17 cellular contexts compared by ENCODE assay signal in the genomic region with DNA sequence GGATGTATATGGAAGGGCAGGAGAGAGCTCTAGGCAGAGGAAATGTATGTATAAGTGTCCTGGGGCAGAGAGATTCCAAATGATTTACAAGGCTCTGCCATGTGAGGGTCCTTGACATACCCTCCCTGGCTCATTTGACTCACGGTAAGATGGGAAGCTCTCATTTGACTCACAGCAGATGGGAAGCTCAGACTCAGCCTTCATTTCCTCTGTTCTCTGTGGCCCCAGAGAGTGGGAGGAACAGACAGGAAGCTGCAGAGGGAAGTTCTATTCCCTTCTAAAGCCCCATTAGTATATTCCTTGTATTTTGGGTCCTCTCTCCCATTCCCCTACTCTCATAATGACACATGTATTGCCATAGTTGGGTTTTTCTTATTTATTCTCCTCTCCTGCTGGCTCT.
A peak's percentile ranks its signal among the peaks of the same experiment; 100 is the strongest.
DNase-seq lines count a peak whose midpoint lies in the region.
"Had no signal": no experiment of that assay in that cellular context is flagged by ENCODE, and none has a peak within 500 bp of the region (broad histone marks: within the 10 kb centered on the region; RNA-seq: fewer than 3 reads in every experiment).

No MANE protein-coding gene starts in this region.

- in situ Hi-C loops in KBM-7 (cut with MboI; ENCODE audit: low pct_unique_long_range_greater_than_20kb, low sequenced_read_pairs) = no loop called here

- peak; percentile 60 for DNase-seq in CD1c-positive myeloid dendritic cell (ENCODE audit: extremely low spot score)
- peak; percentile 17 for DNase-seq in KBM-7
- peak; percentile 27 for DNase-seq in UCSD-AML1 (lab: John Stamatoyannopoulos, UW; ENCODE audit: unreplicated experiment)
- DNase-seq in iris pigment epithelial cell (ENCODE audit: low read depth) = peak; percentile 9
- DNase-seq in stimulated activated CD4-positive, alpha-beta T cell treated with anti-CD3 and anti-CD28 coated beads, Interleukin-4, amount 100 ng/mL, for 1 hour = no peak
- no peak for DNase-seq in RPMI8226
- DNase-seq in NCI-H1417 (lab: John Stamatoyannopoulos, UW) = no peak
- DNase-seq: CD4-positive, CD25-positive, alpha-beta regulatory T cell; H7; MM.1S; NCI-H1105 treated with DMSO at 0.1 percent for 48 hours; NCI-H1694; NCI-H2081; NCI-H2171; NCI-H345; NCI-H524 treated with DMSO at 0.1 percent for 48 hours; Peyer's patch had no signal

Comparison
In these comparisons a context has a peak if more than half of its experiments do, and no peak if none do; other contexts are left out.
1. DNase-seq: peak in CD1c-positive myeloid dendritic cell (single experiment), KBM-7 (single experiment), UCSD-AML1 (single experiment) and iris pigment epithelial cell (single experiment); none in stimulated activated CD4-positive, alpha-beta T cell treated with anti-CD3 and anti-CD28 coated beads, Interleukin-4, amount 100 ng/mL, for 1 hour (single experiment), RPMI8226 (single experiment) and NCI-H1417 (0 of 3).